ENCODE assay signal across 1 cellular context in the genomic region with DNA sequence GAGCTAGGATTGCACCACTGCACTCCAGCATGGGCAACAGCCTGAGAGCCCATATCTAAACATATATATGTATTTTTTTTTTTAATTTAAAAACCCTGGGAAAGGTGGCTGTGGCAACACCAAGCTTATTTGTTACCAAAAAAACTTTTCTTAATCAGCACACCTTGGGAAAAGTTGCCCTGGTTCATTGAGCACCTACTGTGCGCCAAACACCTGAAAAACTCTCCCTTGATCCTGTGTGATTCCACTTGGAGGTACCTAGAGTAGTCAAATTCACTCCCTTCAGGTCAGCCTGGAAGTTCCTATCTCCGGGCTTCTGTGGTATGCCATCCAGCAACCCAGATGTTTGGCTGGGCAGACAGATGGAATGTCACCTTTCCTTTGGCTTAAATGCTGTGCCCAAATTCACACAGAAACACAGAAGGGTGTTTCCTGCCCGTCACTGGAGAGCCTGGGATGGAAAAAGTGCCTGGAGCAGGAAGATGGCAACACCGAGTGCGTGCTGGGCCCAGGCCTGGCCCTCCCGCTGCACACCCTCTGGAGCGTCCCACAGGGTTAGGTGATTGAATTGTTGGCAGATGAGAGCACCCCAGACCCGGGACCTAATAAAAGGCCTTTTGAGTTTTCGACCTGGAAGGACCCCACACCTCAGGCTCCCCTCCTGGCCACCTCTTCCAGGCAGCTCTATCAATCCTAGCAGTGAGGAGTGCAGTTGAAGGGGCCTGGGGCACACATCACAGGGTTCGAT.
TF ChIP-seq lines count a peak whose summit lies in the region.

No MANE protein-coding gene starts in this region.

TF ChIP-seq in IMR-90, 13 proteins besides CTCF, POLR2A, EP300 and RAD21:
- TF ChIP-seq CEBPB (IDR thresholded peaks at IDR 0.05; ENCODE audit: low read depth, low read length), result no peak
- TF ChIP-seq MAFK (IDR thresholded peaks at IDR 0.05; ENCODE audit: low read depth, low read length), result no peak
- TF ChIP-seq SMC3 (IDR thresholded peaks at IDR 0.05; ENCODE audit: low read depth, low read length), result no peak
- TF ChIP-seq RFX5 (IDR thresholded peaks at IDR 0.05; ENCODE audit: low read depth, low read length), result no peak
- TF ChIP-seq CHD1 (IDR thresholded peaks at IDR 0.05; ENCODE audit: low read depth, low read length), result no peak
- TF ChIP-seq NFE2L2 (IDR thresholded peaks at IDR 0.05; ENCODE audit: low read depth, low read length), result no peak
